Comparison of ENCODE assay signal across 1 cellular context in genomic region chr6:106512958-106513480, GRCh38.
TF ChIP-seq lines count a peak whose summit lies in the region.

No MANE protein-coding gene starts in this region.

TF ChIP-seq in SK-N-SH, 30 proteins besides CTCF, POLR2A, EP300 and RAD21 (continued from another document):
- TF ChIP-seq USF2 (IDR thresholded peaks at IDR 0.05; ENCODE audit: borderline replicate concordance, low read depth, low read length) (no peak), MAX (IDR thresholded peaks at IDR 0.05; ENCODE audit: low read depth) (0 out of 2 replicates have a peak, but pooled peaks have one; percentile 28)
